ENCODE assay signal across 31 cellular contexts in genomic region chr12:73352826-73353225, GRCh38.
"Had no signal": no experiment of that assay in that cellular context is flagged by ENCODE, and none has a peak within 500 bp of the region (broad histone marks: within the 10 kb centered on the region; RNA-seq: fewer than 3 reads in every experiment).

No MANE protein-coding gene starts in this region.

- H3K4me3 Mint-ChIP-seq: activated B cell treated with CpG ODN at 0.5 μM for 24 hours; activated CD8-positive, alpha-beta T cell treated with anti-CD3 and anti-CD28 coated beads for 36 hours; activated naive CD8-positive, alpha-beta T cell; activated T-cell treated with anti-CD3 and anti-CD28 coated beads, Interleukin-2, amount 50 U/mL, for 4 hours; activated T-helper 17 cell treated with anti-CD3 and anti-CD28 coated beads, Interleukin-2, amount 50 U/mL, for 72 hours; effector memory CD8-positive, alpha-beta T cell; T-helper 17 cell; T-helper 2 cell treated with Interferon-gamma antibody and Interleukin-4, amounts not matched to agents 5 μg/mL and 100 μg/mL, for 36 hours had no signal

- H3K27ac ChIP-seq: brain microvascular endothelial cell, esophagus muscularis mucosa, foreskin keratinocyte, gastroesophageal sphincter, WERI-Rb-1 had no signal

- DNase-seq: activated B cell treated with CpG ODN at 0.5 μM for 24 hours; activated CD4-positive, alpha-beta T cell treated with anti-CD3 and anti-CD28 coated beads for 48 hours; activated CD4-positive, alpha-beta T cell treated with anti-CD3 and anti-CD28 coated beads, Interleukin-2, amount 50 U/mL, for 1 hour; activated CD4-positive, alpha-beta T cell treated with anti-CD3 and anti-CD28 coated beads, Interleukin-2, amount 50 U/mL, for 48 hours; activated CD8-positive, alpha-beta memory T cell treated with anti-CD3 and anti-CD28 coated beads for 24 hours; activated CD8-positive, alpha-beta T cell treated with anti-CD3 and anti-CD28 coated beads for 36 hours; activated effector memory CD4-positive, alpha-beta T cell treated with Interleukin-2 at 50 U/mL for 16 hours; activated gamma-delta T cell treated with Interleukin-2 at 50 U/mL for 16 hours; activated naive CD4-positive, alpha-beta T cell treated with anti-CD3 and anti-CD28 coated beads, Interleukin-2, amount 50 U/mL, for 16 hours; activated naive CD4-positive, alpha-beta T cell treated with Interleukin-2 at 50 U/mL for 16 hours; activated T-cell treated with anti-CD3 and anti-CD28 coated beads, Interleukin-2, amount 50 U/mL, for 4 hours; amniotic stem cell; anterior cingulate cortex; brain microvascular endothelial cell; caudate nucleus; cortex of kidney; dermis blood vessel endothelial cell; effector CD4-positive, alpha-beta T cell; effector memory CD8-positive, alpha-beta T cell; erythroblast; foreskin keratinocyte; T-helper 1 cell; T-helper 17 cell; T1000; WERI-Rb-1 had no signal

- H3K4me1 Mint-ChIP-seq: activated B cell treated with CpG ODN at 0.5 μM for 24 hours; activated T-helper 17 cell treated with anti-CD3 and anti-CD28 coated beads, Interleukin-2, amount 50 U/mL, for 72 hours; T-helper 17 cell had no signal

- H3K9me3 ChIP-seq: esophagus muscularis mucosa, gastroesophageal sphincter had no signal

- H3K36me3 Mint-ChIP-seq: activated naive CD8-positive, alpha-beta T cell had no signal

- H3K36me3 ChIP-seq: brain microvascular endothelial cell, esophagus muscularis mucosa, gastroesophageal sphincter, WERI-Rb-1 had no signal

- H3K4me1 ChIP-seq: esophagus muscularis mucosa, foreskin keratinocyte, gastroesophageal sphincter had no signal

- H3K27me3 ChIP-seq: brain microvascular endothelial cell, esophagus muscularis mucosa, foreskin keratinocyte, gastroesophageal sphincter had no signal

- H3K27me3 Mint-ChIP-seq: activated B cell treated with CpG ODN at 0.5 μM for 24 hours; activated CD8-positive, alpha-beta T cell treated with anti-CD3 and anti-CD28 coated beads for 36 hours; activated naive CD8-positive, alpha-beta T cell; activated T-helper 17 cell treated with anti-CD3 and anti-CD28 coated beads, Interleukin-2, amount 50 U/mL, for 72 hours; effector memory CD8-positive, alpha-beta T cell; T-helper 17 cell had no signal

- H3K4me3 ChIP-seq: esophagus muscularis mucosa, gastroesophageal sphincter had no signal

- H3K27ac Mint-ChIP-seq: activated B cell treated with CpG ODN at 0.5 μM for 24 hours; activated CD8-positive, alpha-beta T cell treated with anti-CD3 and anti-CD28 coated beads for 36 hours; activated naive CD8-positive, alpha-beta T cell; activated T-helper 17 cell treated with anti-CD3 and anti-CD28 coated beads, Interleukin-2, amount 50 U/mL, for 72 hours; effector memory CD8-positive, alpha-beta T cell; T-helper 17 cell; T-helper 2 cell treated with Interferon-gamma antibody and Interleukin-4, amounts not matched to agents 5 μg/mL and 100 μg/mL, for 36 hours had no signal

- ATAC-seq: activated CD4-positive, CD25-positive, alpha-beta regulatory T cell treated with anti-CD3 and anti-CD28 coated beads, Interleukin-2, amount 50 U/mL, for 24 hours; activated CD8-positive, alpha-beta T cell treated with anti-CD3 and anti-CD28 coated beads for 36 hours; activated T-cell treated with anti-CD3 and anti-CD28 coated beads, Interleukin-2, amount 50 U/mL, for 4 hours; activated T-helper 17 cell treated with anti-CD3 and anti-CD28 coated beads, Interleukin-2, amount 50 U/mL, for 72 hours; effector memory CD8-positive, alpha-beta T cell; foreskin keratinocyte; gastroesophageal sphincter; T-helper 17 cell had no signal
